8 cellular contexts compared by ENCODE assay signal in genomic region chr19:18438331-18439024, GRCh38. TPM values are rescaled to one million over a fixed set of nuclear protein-coding genes. Genes with fewer than 3 reads are reported as not detected.
DNase-seq lines count a peak whose midpoint lies in the region; ATAC-seq and TF ChIP-seq lines count a peak whose summit lies in the region.

No MANE protein-coding gene starts in this region.

- H3K27ac ChIP-seq in HUES6 (ENCODE audit: low read depth, low read length) (peak overlapping the region; percentile 40; the same call in 1 of the 2 replicates), iPS-20b (ENCODE audit: low read length) (no peak overlapping the region), subcutaneous abdominal adipose tissue (ENCODE audit: low read depth, low read length) (no peak overlapping the region)

- peaks cover 17% of the 10 kb centered on the region for H3K36me3 Mint-ChIP-seq in activated CD4-positive, alpha-beta T cell treated with anti-CD3 and anti-CD28 coated beads for 36 hours (ENCODE audit: low read depth)

- POLR2A ChIA-PET in activated CD4-positive, alpha-beta T cell treated with anti-CD3 and anti-CD28 coated beads for 36 hours (lab: Charles Lee): interaction anchor here (0.8 to 1.0 kb wide), 2 partner anchors 83 to 219 kb away, joined by 3 to 5 read pairs; partner anchors contain the start of gene ELL

- DNase-seq in astrocyte of the spinal cord (ENCODE audit: low read depth, low spot score): peak; percentile 37
- no peak for DNase-seq in H4 (ENCODE audit: low spot score)
- no peak for DNase-seq in activated CD4-positive, alpha-beta T cell treated with anti-CD3 and anti-CD28 coated beads for 36 hours

- no peak overlapping the region for H3K27ac Mint-ChIP-seq in activated CD4-positive, alpha-beta T cell treated with anti-CD3 and anti-CD28 coated beads for 36 hours

- H3K4me3 Mint-ChIP-seq in activated CD4-positive, alpha-beta T cell treated with anti-CD3 and anti-CD28 coated beads for 36 hours: no peak overlapping the region

- no peaks in the 10 kb centered on the region for H3K9me3 ChIP-seq in HUES6 (ENCODE audit: control insufficient read depth, insufficient read depth, low read depth, low read length)
- no peaks in the 10 kb centered on the region for H3K9me3 ChIP-seq in iPS-20b (ENCODE audit: insufficient read depth, low read depth, low read length)
- H3K9me3 ChIP-seq in subcutaneous abdominal adipose tissue (ENCODE audit: control insufficient read depth in 5 of 5, low read length in 5 of 5): no peaks in the 10 kb centered on the region

- H3K4me1 Mint-ChIP-seq in activated CD4-positive, alpha-beta T cell treated with anti-CD3 and anti-CD28 coated beads for 36 hours: peaks cover 25% of the 10 kb centered on the region

- peak overlapping the region; percentile 62 for H3K9ac ChIP-seq in HUES6 (ENCODE audit: low read length)
- H3K9ac ChIP-seq in iPS-20b (ENCODE audit: low read depth, low read length): peak overlapping the region; percentile 48; the same call in 1 of the 2 replicates
- peak overlapping the region in 1 of 5 donors; percentile 23 for H3K9ac ChIP-seq in subcutaneous abdominal adipose tissue (ENCODE audit: low read length in 5 of 5)

- no peaks in the 10 kb centered on the region for H3K27me3 Mint-ChIP-seq in activated CD4-positive, alpha-beta T cell treated with anti-CD3 and anti-CD28 coated beads for 36 hours

- intact Hi-C loops in activated CD4-positive, alpha-beta T cell treated with anti-CD3 and anti-CD28 coated beads for 36 hours (cut with DNase I, micrococcal nuclease): loop anchor here in 1 of 2 experiments (5.0 kb wide), 1 partner anchor 349 kb away; no protein-coding TSS in a partner anchor

- H3K9me3 Mint-ChIP-seq in activated CD4-positive, alpha-beta T cell treated with anti-CD3 and anti-CD28 coated beads for 36 hours (ENCODE audit: low read depth): peaks cover 3% of the 10 kb centered on the region

- peak overlapping the region; percentile 88 for H3K4me3 ChIP-seq in HUES6 (ENCODE audit: low read depth, low read length)
- peak overlapping the region; percentile 28 for H3K4me3 ChIP-seq in astrocyte of the spinal cord (ENCODE audit: low read depth, low read length)
- peak overlapping the region; percentile 60 for H3K4me3 ChIP-seq in iPS-20b (ENCODE audit: low read length)
- H3K4me3 ChIP-seq in subcutaneous abdominal adipose tissue (ENCODE audit: low read depth in 1 of 5, low read length in 5 of 5): peak overlapping the region in 3 of 5 donors; percentile 22 to 70 (median 39)

- CTCF ChIA-PET in activated CD4-positive, alpha-beta T cell treated with anti-CD3 and anti-CD28 coated beads for 36 hours (lab: Charles Lee): interaction anchor here (0.6 kb wide), 1 partner anchor 208 kb away, joined by 5 read pairs; no protein-coding TSS in a partner anchor

- H3K27me3 ChIP-seq in HUES6 (ENCODE audit: control insufficient read depth, insufficient read depth, low read length) (no peaks in the 10 kb centered on the region), iPS-20b (ENCODE audit: insufficient read depth, low read length) (no peaks in the 10 kb centered on the region), subcutaneous abdominal adipose tissue (ENCODE audit: control insufficient read depth in 5 of 5, insufficient read depth in 4 of 5, low read length in 5 of 5) (peaks cover 0 to 9% (median 3%) of the 10 kb centered on the region in 5 donors)

- no peak for TF ChIP-seq CTCF in astrocyte of the spinal cord (IDR thresholded peaks at IDR 0.05; ENCODE audit: low read depth, low read length)

- H3K4me1 ChIP-seq in HUES6 (ENCODE audit: control insufficient read depth, insufficient read depth, low read length) (peaks cover 34% of the 10 kb centered on the region), iPS-20b (ENCODE audit: insufficient read depth, low read length) (peaks cover 9% of the 10 kb centered on the region; the same call in 1 of the 2 replicates), subcutaneous abdominal adipose tissue (ENCODE audit: control insufficient read depth in 5 of 5, insufficient read depth in 5 of 5, low read length in 5 of 5) (peaks cover 0 to 29% (median 23%) of the 10 kb centered on the region in 5 donors)

- H3K36me3 ChIP-seq in HUES6 (ENCODE audit: control insufficient read depth, insufficient read depth, low read length) (peaks cover 20% of the 10 kb centered on the region), iPS-20b (ENCODE audit: insufficient read depth, low read depth, low read length) (peaks cover 19% of the 10 kb centered on the region), subcutaneous abdominal adipose tissue (ENCODE audit: control insufficient read depth in 5 of 5, insufficient read depth in 5 of 5, low read length in 5 of 5) (peaks cover 0 to 17% (median 7%) of the 10 kb centered on the region in 5 donors)

- in situ Hi-C loops in astrocyte of the spinal cord (cut with HindIII; ENCODE audit: low sequenced_read_pairs): no loop called here

- no peak for ATAC-seq in GM19452 (IDR thresholded peaks at IDR 0.05; ENCODE audit: unreplicated experiment)
- ATAC-seq in activated CD4-positive, alpha-beta T cell treated with anti-CD3 and anti-CD28 coated beads for 36 hours: no peak
- ATAC-seq in HG02885 (IDR thresholded peaks at IDR 0.05; ENCODE audit: poor library complexity, unreplicated experiment): no peak

RNA-seq across cellular contexts. Expression of gene ISYNA1, which starts 0.5 kb away (rescaled TPM):
- total RNA-seq in H4 (2014; rRNA removed; shearing (Covaris generic)): 0.33 and 0.45 TPM in 2 replicates
- total RNA-seq in activated CD4-positive, alpha-beta T cell treated with anti-CD3 and anti-CD28 coated beads for 36 hours: 10 to 100 TPM; 18.8 to 23.3 TPM

RNA-seq across cellular contexts. Expression of gene SSBP4, which starts 19.3 kb away (rescaled TPM):
- total RNA-seq in H4 (2014; rRNA removed; shearing (Covaris generic)): 44.6 and 60.9 TPM in 2 replicates
- 10 to 100 TPM; 71.7 to 79.3 TPM for total RNA-seq in activated CD4-positive, alpha-beta T cell treated with anti-CD3 and anti-CD28 coated beads for 36 hours

RNA-seq across cellular contexts. Expression of gene LRRC25, which starts 41.1 kb away (rescaled TPM):
- total RNA-seq in H4 (2014; rRNA removed; shearing (Covaris generic)): 0.06 and 0.35 TPM in 2 replicates
- not detected for total RNA-seq in activated CD4-positive, alpha-beta T cell treated with anti-CD3 and anti-CD28 coated beads for 36 hours

RNA-seq across cellular contexts. Expression of gene GDF15, which starts 52.5 kb away (rescaled TPM):
- 376 and 378 TPM in 2 replicates for total RNA-seq in H4 (2014; rRNA removed; shearing (Covaris generic))
- total RNA-seq in activated CD4-positive, alpha-beta T cell treated with anti-CD3 and anti-CD28 coated beads for 36 hours: not detected

Comparison
In these comparisons a context has a peak if more than half of its experiments do, and no peak if none do; other contexts are left out.
1. H3K4me3 ChIP-seq: peak in every context shown above with its lines; median percentile 88 in HUES6; 60 in iPS-20b; 39 in subcutaneous abdominal adipose tissue; 28 in astrocyte of the spinal cord.
2. RNA of gene ISYNA1, which starts 0.5 kb away (total RNA-seq): 18.8 to 23.3 TPM in activated CD4-positive, alpha-beta T cell treated with anti-CD3 and anti-CD28 coated beads for 36 hours; 0.33 to 0.45 TPM in H4; every median in the first group is over 10 times any median in the second.